In genomic region chr19:1172353-1173159, GRCh38 we compare ENCODE assay signal across 7 cellular contexts. TPM values are rescaled to one million over a fixed set of nuclear protein-coding genes. Genes with fewer than 3 reads are reported as not detected.
DNase-seq lines count a peak whose midpoint lies in the region; ATAC-seq, FAIRE-seq and TF ChIP-seq lines count a peak whose summit lies in the region.

No MANE protein-coding gene starts in this region.

- H2BK5ac ChIP-seq in H1 (ENCODE audit: low read depth, low read length) = peak overlapping the region; percentile 75; the same call in 1 of the 2 replicates
- H2BK5ac ChIP-seq in mesenchymal stem cell (ENCODE audit: low read depth, low read length, poor library complexity, severe bottlenecking) = peak overlapping the region; percentile 14

- H4K8ac ChIP-seq in H1 (ENCODE audit: extremely low read depth, insufficient read depth, low read length) (peak overlapping the region; percentile 35; the same call in 1 of the 2 replicates), mesenchymal stem cell (ENCODE audit: low read length) (peak overlapping the region; percentile 66)

- H3K27ac ChIP-seq in GM23338 (ENCODE audit: low read depth) = peak overlapping the region; percentile 76; the same call in 1 of the 2 replicates
- peak overlapping the region; percentile 100 for H3K27ac ChIP-seq in SJCRH30
- H3K27ac ChIP-seq in H1 (ENCODE audit: low read depth, low read length) = peak overlapping the region; percentile 18; the same call in 1 of the 2 replicates
- H3K27ac ChIP-seq in mesenchymal stem cell (ENCODE audit: low read length, poor library complexity, severe bottlenecking) = peak overlapping the region; percentile 82

- H3K4me3 ChIP-seq in GM23338 (peak overlapping the region; percentile 96), SJCRH30 (peak overlapping the region; percentile 89), H1 (ENCODE audit: extremely low read depth in 1 of 4, insufficient read depth in 2 of 4, low read depth in 3 of 4, low read length in 4 of 4) (peak overlapping the region; percentile 72 to 100 (median 78)), mesenchymal stem cell (ENCODE audit: insufficient read depth in 1 of 2, low read depth in 1 of 2, low read length in 2 of 2) (peak overlapping the region; percentile 75 to 89)

- no peaks in the 10 kb centered on the region for H3K9me3 ChIP-seq in SJCRH30 (replicated peaks)
- no peaks in the 10 kb centered on the region for H3K9me3 ChIP-seq in H1 (ENCODE audit: insufficient read depth in 2 of 2, low read depth in 1 of 2, low read length in 1 of 2)
- H3K9me3 ChIP-seq in mesenchymal stem cell (ENCODE audit: control insufficient read depth, low read length) = no peaks in the 10 kb centered on the region

- H2BK120ac ChIP-seq in H1 (replicated peaks; ENCODE audit: low read depth, low read length) (no peak overlapping the region), mesenchymal stem cell (ENCODE audit: low read depth, low read length) (no peak overlapping the region)

- no peak overlapping the region for H2BK20ac ChIP-seq in H1 (ENCODE audit: low read length)

- peak overlapping the region; percentile 93 for H3K4me3 Mint-ChIP-seq in GM23338

- peaks cover 25% of the 10 kb centered on the region; the same call in 1 of the 2 replicates for H3F3A ChIP-seq in GM23338 (replicated peaks; ENCODE audit: low read depth)

- H3K18ac ChIP-seq in H1 (ENCODE audit: extremely low read depth, low read length) = peak overlapping the region; percentile 71; the same call in 1 of the 2 replicates
- peak overlapping the region; percentile 10 to 93 for H3K18ac ChIP-seq in mesenchymal stem cell (ENCODE audit: low read depth in 1 of 2, low read length in 2 of 2)

- no peak for TF ChIP-seq EP300 in H1 (IDR thresholded peaks at IDR 0.05; ENCODE audit: borderline replicate concordance in 1 of 2, low read depth in 2 of 2, low read length in 2 of 2)

- H2BK15ac ChIP-seq in H1 (ENCODE audit: low read length) (no peak overlapping the region), mesenchymal stem cell (ENCODE audit: low read depth, poor library complexity, severe bottlenecking) (no peak overlapping the region)

- H3K9me3 Mint-ChIP-seq in GM23338 = no peaks in the 10 kb centered on the region; the same call in 2 of the 3 replicates

- H3K9me2 ChIP-seq in GM23338 (ENCODE audit: insufficient read depth) = no peaks in the 10 kb centered on the region

- H4K20me1 ChIP-seq in GM23338 (replicated peaks; ENCODE audit: insufficient read depth) (peaks cover 5% of the 10 kb centered on the region; the same call in 1 of the 2 replicates), H1 (replicated peaks in 1 of 2; ENCODE audit: control insufficient read depth in 1 of 2, insufficient read depth in 2 of 2, low read length in 2 of 2) (peaks cover 0 to 19% of the 10 kb centered on the region in 2 experiments)

- H3K79me1 ChIP-seq in H1 (ENCODE audit: low read depth, low read length) (peaks cover 34% of the 10 kb centered on the region), mesenchymal stem cell (replicated peaks; ENCODE audit: low read length, poor library complexity, severe bottlenecking) (no peaks in the 10 kb centered on the region)

- H3K27ac Mint-ChIP-seq in GM23338 = 0 out of 2 replicates have a peak overlapping the region, but pooled peaks have one; percentile 70

- H3K14ac ChIP-seq in H1 (ENCODE audit: insufficient read length) (no peak overlapping the region), mesenchymal stem cell (ENCODE audit: low read length in 2 of 2) (peak overlapping the region in 1 of 2 experiments; percentile 87)

- H4K91ac ChIP-seq in H1 (replicated peaks; ENCODE audit: insufficient read length, low read length) = peak overlapping the region; percentile 91
- H4K91ac ChIP-seq in mesenchymal stem cell (ENCODE audit: low read length) = peak overlapping the region; percentile 75

- peaks cover 25% of the 10 kb centered on the region for H3K4me1 Mint-ChIP-seq in GM23338

- WGBS in H1 (ENCODE audit: extremely low coverage in 1 of 2, insufficient coverage in 1 of 2, insufficient read length in 1 of 2, insufficient replicate concordance in 2 of 2, low coverage in 1 of 2, low lambda C conversion rate in 2 of 2, missing lambda C conversion rate in 1 of 2), 2 experiments = 53% methylated on average over 25 of the region's 36 CpGs; no CpG with 5 or more reads in 1 of the 2 experiments
- WGBS in mesenchymal stem cell = 35% methylated on average over 25 of the region's 36 CpGs

- H3K79me2 ChIP-seq in GM23338 (replicated peaks; ENCODE audit: insufficient read depth) = peaks cover 54% of the 10 kb centered on the region
- H3K79me2 ChIP-seq in H1 (ENCODE audit: control insufficient read depth in 1 of 2, insufficient read depth in 2 of 2, low read length in 2 of 2) = peaks cover 10 to 59% of the 10 kb centered on the region in 2 experiments

- no peaks in the 10 kb centered on the region for H3K27me3 ChIP-seq in GM23338 (ENCODE audit: insufficient read depth)
- H3K27me3 ChIP-seq in SJCRH30 = no peaks in the 10 kb centered on the region; the same call in 1 of the 2 replicates
- H3K27me3 ChIP-seq in H1 (replicated peaks in 1 of 4; ENCODE audit: control insufficient read depth in 3 of 4, extremely low read depth in 1 of 4, insufficient read depth in 3 of 4, low read length in 3 of 4) = no peaks in the 10 kb centered on the region; a peak in 1 of 7 replicates
- H3K27me3 ChIP-seq in mesenchymal stem cell (ENCODE audit: control insufficient read depth in 1 of 2, insufficient read depth in 1 of 2, low read length in 2 of 2) = no peaks in the 10 kb centered on the region

- H3K36me3 ChIP-seq in GM23338 (ENCODE audit: insufficient read depth) = no peaks in the 10 kb centered on the region
- H3K36me3 ChIP-seq in SJCRH30 = peaks cover 15% of the 10 kb centered on the region
- peaks cover 0 to 2% (median 0%) of the 10 kb centered on the region in 4 experiments; a peak in 1 of 8 replicates for H3K36me3 ChIP-seq in H1 (ENCODE audit: control insufficient read depth in 2 of 4, insufficient read depth in 4 of 4, low read length in 3 of 4)
- H3K36me3 ChIP-seq in mesenchymal stem cell (ENCODE audit: control insufficient read depth in 1 of 2, insufficient read depth in 2 of 2, low read depth in 1 of 2, low read length in 2 of 2) = peaks cover 4 to 38% of the 10 kb centered on the region in 2 experiments

- no peak for DNase-seq in GM23338 (ENCODE audit: low spot score)
- peak; percentile 90 to 93 for DNase-seq in SJCRH30
- no peak for DNase-seq in H1 (ENCODE audit: low read depth in 1 of 2, low spot score in 2 of 2)
- DNase-seq in mesenchymal stem cell = peak; percentile 78
- peak; percentile 65 for DNase-seq in ureter (ENCODE audit: low spot score)
- no peak for DNase-seq in OCI-M1 (lab: John Stamatoyannopoulos, UW)

- peak overlapping the region; percentile 93 for H3K4me2 ChIP-seq in GM23338
- peak overlapping the region; percentile 72 to 86 for H3K4me2 ChIP-seq in H1 (ENCODE audit: insufficient read depth in 1 of 2, low read depth in 2 of 2, low read length in 2 of 2)
- H3K4me2 ChIP-seq in mesenchymal stem cell (ENCODE audit: low read length, poor library complexity, severe bottlenecking) = peak overlapping the region; percentile 91

- no peak overlapping the region for H2AK5ac ChIP-seq in H1 (ENCODE audit: low read depth, low read length)
- H2AK5ac ChIP-seq in mesenchymal stem cell (ENCODE audit: low read length, severe bottlenecking) = peak overlapping the region; percentile 63

- no peak overlapping the region for H2AFZ ChIP-seq in GM23338
- no peak overlapping the region for H2AFZ ChIP-seq in H1 (ENCODE audit: low read length)
- peak overlapping the region; percentile 2 for H2AFZ ChIP-seq in mesenchymal stem cell (ENCODE audit: low read depth, low read length)

- TF ChIP-seq RAD21 in H1 (IDR thresholded peaks at IDR 0.05 in 1 of 2, conservative IDR thresholded peaks at IDR 0.05 in 1 of 2; ENCODE audit: low read depth in 2 of 2, low read length in 2 of 2) = no peak

- peak; percentile 18 for ATAC-seq in GM23338
- no peak for ATAC-seq in HG03045 (IDR thresholded peaks at IDR 0.05; ENCODE audit: unreplicated experiment)

- POLR2A ChIA-PET in H1 (lab: Charles Lee; ENCODE audit: partially characterized antibody) = interaction anchor here (0.6 to 1.4 kb wide), 3 partner anchors 9 to 38 kb away, joined by 3 to 5 read pairs (median 5); no protein-coding TSS in a partner anchor

- CTCF ChIA-PET in H1 (lab: Charles Lee; ENCODE audit: partially characterized antibody) = interaction anchor here (0.5 to 0.7 kb wide), 2 partner anchors 18 to 39 kb away, joined by 3 to 4 read pairs; no protein-coding TSS in a partner anchor

- H3K23ac ChIP-seq in H1 (ENCODE audit: insufficient read length) (no peak overlapping the region), mesenchymal stem cell (ENCODE audit: low read length in 2 of 2) (peak overlapping the region in 1 of 2 experiments; percentile 76)

- FAIRE-seq in H1 (lab: Jason Lieb, UNC) = no peak

- no peak for TF ChIP-seq POLR2A in H1 (IDR thresholded peaks at IDR 0.05; ENCODE audit: control extremely low read depth in 1 of 2, low read depth in 2 of 2, low read length in 2 of 2)

- H3K4me1 ChIP-seq in GM23338 (ENCODE audit: insufficient read depth) = no peaks in the 10 kb centered on the region; the same call in 1 of the 2 replicates
- H3K4me1 ChIP-seq in SJCRH30 = peaks cover 18% of the 10 kb centered on the region; the same call in 1 of the 2 replicates
- peaks cover 0 to 29% (median 15%) of the 10 kb centered on the region in 4 experiments; a peak in 5 of 7 replicates for H3K4me1 ChIP-seq in H1 (replicated peaks in 1 of 4; ENCODE audit: control insufficient read depth in 3 of 4, insufficient read depth in 4 of 4, low read length in 3 of 4)
- peaks cover 67% of the 10 kb centered on the region for H3K4me1 ChIP-seq in mesenchymal stem cell (ENCODE audit: control insufficient read depth, insufficient read depth, low read depth, low read length)

- no peak overlapping the region for H3K4ac ChIP-seq in H1 (replicated peaks; ENCODE audit: insufficient read length, low read depth, low read length)
- peak overlapping the region; percentile 90 to 94 for H3K4ac ChIP-seq in mesenchymal stem cell (ENCODE audit: low read depth in 1 of 2, low read length in 2 of 2)

- peaks cover 21% of the 10 kb centered on the region for H3K27me3 Mint-ChIP-seq in GM23338 (ENCODE audit: insufficient read depth, low read depth, poor library complexity)

- no peak overlapping the region for H4K5ac ChIP-seq in H1 (ENCODE audit: insufficient read length, low read depth, low read length)

- no peak for TF ChIP-seq CTCF in GM23338 (conservative IDR thresholded peaks at IDR 0.05; ENCODE audit: low read depth in 2 of 2)
- TF ChIP-seq CTCF in H1 (IDR thresholded peaks at IDR 0.05; ENCODE audit: control extremely low read depth in 1 of 3, insufficient read depth in 1 of 3, low read depth in 1 of 3, low read length in 3 of 3) = no peak

- H3K23me2 ChIP-seq in H1 (ENCODE audit: low read depth, low read length) = peaks cover 14% of the 10 kb centered on the region

- H3K9ac ChIP-seq in H1 (replicated peaks in 1 of 4; ENCODE audit: extremely low read depth in 1 of 4, low read depth in 3 of 4, low read length in 3 of 4) (peak overlapping the region in 3 of 4 experiments; percentile 24 to 56 (median 48); a peak in 3 of 7 replicates), mesenchymal stem cell (ENCODE audit: low read length) (peak overlapping the region; percentile 98)

- H2BK12ac ChIP-seq in H1 (ENCODE audit: low read depth, low read length) = no peak overlapping the region
- H2BK12ac ChIP-seq in mesenchymal stem cell (ENCODE audit: low read length in 2 of 2) = peak overlapping the region in 1 of 2 experiments; percentile 61

- peak overlapping the region; percentile 69 for H3K56ac ChIP-seq in H1 (replicated peaks; ENCODE audit: insufficient read length, low read depth, low read length)

- H3K36me3 Mint-ChIP-seq in GM23338 (ENCODE audit: low read depth) = peaks cover 8% of the 10 kb centered on the region; the same call in 1 of the 3 replicates

RNA-seq across cellular contexts. Expression of gene SBNO2, which starts 1.5 kb away (rescaled TPM):
- 28.0 and 35.4 TPM in 2 replicates for total RNA-seq in GM23338 (2014; rRNA removed; shearing (Covaris generic))
- polyA plus RNA-seq in GM23338 (2016; fragmentation: Nextera tagmentation; extraction: Ambion mirVana) (6.3 and 6.9 TPM in 2 replicates), H1 (2011; rRNA removed) (12.2 and 21.3 TPM in 2 replicates)
- 15.0 and 17.1 TPM in 2 replicates for total RNA-seq in SJCRH30 (2014; rRNA removed; shearing (Covaris generic))
- 31.4 and 37.4 TPM in 2 replicates for total RNA-seq in H1 (2021; fragmentation: NEBNext Ultra II Directional; extraction: Animal tissue kit (Norgen Biotek cat#: 25700))
- 12.8 TPM for polyA plus RNA-seq in H1 (2011; cell fraction: cytosol; rRNA removed)
- 67.3 TPM for polyA plus RNA-seq in H1 (2011; cell fraction: nucleus; rRNA removed)
- 21.4 to 33.6 TPM (median 24.5 TPM) in 4 replicates for polyA plus RNA-seq in H1 (2012, experiment 1 of 2)
- polyA plus RNA-seq in H1 (2012, experiment 2 of 2) = 13.6 TPM
- 16.0 TPM for polyA plus RNA-seq in H1 (2013, experiment 1 of 2)
- 14.4 TPM for polyA plus RNA-seq in H1 (2013, experiment 2 of 2)
- 10.0 and 10.6 TPM in 2 replicates for polyA minus RNA-seq in H1 (2011; rRNA and poly(A)+ RNA removed)
- 23.1 TPM for polyA minus RNA-seq in H1 (2011; cell fraction: cytosol; rRNA and poly(A)+ RNA removed)
- polyA minus RNA-seq in H1 (2011; cell fraction: nucleus; rRNA and poly(A)+ RNA removed) = 23.4 TPM
- 32.3 TPM for polyA plus RNA-seq in mesenchymal stem cell (2013, experiment 1 of 2)
- polyA plus RNA-seq in mesenchymal stem cell (2013, experiment 2 of 2) = 31.7 TPM
- total RNA-seq in ureter = 122 TPM

RNA-seq across cellular contexts. Expression of gene STK11, which starts 33.0 kb away (rescaled TPM):
- 84.4 and 96.5 TPM in 2 replicates for total RNA-seq in GM23338 (2014; rRNA removed; shearing (Covaris generic))
- polyA plus RNA-seq in GM23338 (2016; fragmentation: Nextera tagmentation; extraction: Ambion mirVana) (19.4 and 23.7 TPM in 2 replicates), H1 (2011; rRNA removed) (45.3 and 71.0 TPM in 2 replicates)
- total RNA-seq in SJCRH30 (2014; rRNA removed; shearing (Covaris generic)) = 40.4 and 43.6 TPM in 2 replicates
- 70.7 and 75.2 TPM in 2 replicates for total RNA-seq in H1 (2021; fragmentation: NEBNext Ultra II Directional; extraction: Animal tissue kit (Norgen Biotek cat#: 25700))
- polyA plus RNA-seq in H1 (2011; cell fraction: cytosol; rRNA removed) = 71.1 TPM
- polyA plus RNA-seq in H1 (2011; cell fraction: nucleus; rRNA removed) = 143 TPM
- polyA plus RNA-seq in H1 (2012, experiment 1 of 2) = 58.3 to 76.3 TPM (median 64.8 TPM) in 4 replicates
- 55.4 TPM for polyA plus RNA-seq in H1 (2012, experiment 2 of 2)
- polyA plus RNA-seq in H1 (2013, experiment 1 of 2) = 44.0 TPM
- 41.8 TPM for polyA plus RNA-seq in H1 (2013, experiment 2 of 2)
- 22.4 and 26.9 TPM in 2 replicates for polyA minus RNA-seq in H1 (2011; rRNA and poly(A)+ RNA removed)
- 44.5 TPM for polyA minus RNA-seq in H1 (2011; cell fraction: cytosol; rRNA and poly(A)+ RNA removed)
- polyA minus RNA-seq in H1 (2011; cell fraction: nucleus; rRNA and poly(A)+ RNA removed) = 46.0 TPM
- 31.4 TPM for polyA plus RNA-seq in mesenchymal stem cell (2013, experiment 1 of 2)
- 31.8 TPM for polyA plus RNA-seq in mesenchymal stem cell (2013, experiment 2 of 2)
- total RNA-seq in ureter = 51.2 TPM

Comparison
In these comparisons a context has a peak if more than half of its experiments do, and no peak if none do; other contexts are left out.
1. DNase-seq: peak in SJCRH30 (2 of 2), mesenchymal stem cell (single experiment) and ureter (single experiment); none in GM23338 (single experiment), H1 (0 of 2) and OCI-M1 (single experiment).
2. H3K27ac ChIP-seq: peak in every context shown above with its lines; median percentile 100 in SJCRH30; 82 in mesenchymal stem cell; 76 in GM23338; 18 in H1.
3. Peak in every context shown above with its lines, with median percentiles within 50 percentile points of each other: H3K4me2 ChIP-seq and H3K4me3 ChIP-seq.